ENCODE assay signal across 1 cellular context in the genomic region with DNA sequence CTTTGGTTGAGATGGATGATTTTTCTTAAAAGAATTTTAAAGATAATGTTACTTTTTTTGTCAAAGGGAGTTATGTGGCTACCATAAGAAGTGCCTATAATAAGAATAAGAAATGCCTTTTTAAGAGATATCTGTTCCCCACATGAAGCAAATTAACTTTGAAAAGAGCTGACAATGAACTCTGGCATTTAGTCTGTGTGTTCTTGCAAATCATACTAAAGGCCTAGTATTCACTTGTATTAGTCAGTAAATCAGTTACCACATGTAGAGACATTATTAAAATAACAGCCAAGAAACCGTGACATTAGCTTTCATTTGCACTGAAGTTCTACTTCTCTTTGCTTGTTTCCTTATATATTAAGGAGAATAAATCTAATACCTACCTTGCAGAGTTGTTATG.
TF ChIP-seq lines count a peak whose summit lies in the region.

No MANE protein-coding gene starts in this region.

TF ChIP-seq in H1, 55 proteins besides CTCF, POLR2A, EP300 and RAD21 (continued from another document):
- TF ChIP-seq, protein P1, sequence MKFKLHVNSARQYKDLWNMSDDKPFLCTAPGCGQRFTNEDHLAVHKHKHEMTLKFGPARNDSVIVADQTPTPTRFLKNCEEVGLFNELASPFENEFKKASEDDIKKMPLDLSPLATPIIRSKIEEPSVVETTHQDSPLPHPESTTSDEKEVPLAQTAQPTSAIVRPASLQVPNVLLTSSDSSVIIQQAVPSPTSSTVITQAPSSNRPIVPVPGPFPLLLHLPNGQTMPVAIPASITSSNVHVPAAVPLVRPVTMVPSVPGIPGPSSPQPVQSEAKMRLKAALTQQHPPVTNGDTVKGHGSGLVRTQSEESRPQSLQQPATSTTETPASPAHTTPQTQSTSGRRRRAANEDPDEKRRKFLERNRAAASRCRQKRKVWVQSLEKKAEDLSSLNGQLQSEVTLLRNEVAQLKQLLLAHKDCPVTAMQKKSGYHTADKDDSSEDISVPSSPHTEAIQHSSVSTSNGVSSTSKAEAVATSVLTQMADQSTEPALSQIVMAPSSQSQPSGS (IDR thresholded peaks at IDR 0.05; ENCODE audit: low read length) = no peak
- TF ChIP-seq SP2 (IDR thresholded peaks at IDR 0.05; ENCODE audit: low read length) (no peak), RFX5 (IDR thresholded peaks at IDR 0.05; ENCODE audit: borderline replicate concordance, low read depth, low read length) (no peak), RBBP5 (IDR thresholded peaks at IDR 0.05; ENCODE audit: borderline replicate concordance, low read depth, low read length) (no peak), KDM5A (IDR thresholded peaks at IDR 0.05; ENCODE audit: low read length) (no peak), SIRT6 (IDR thresholded peaks at IDR 0.05; ENCODE audit: low read length) (no peak), ASH2L (IDR thresholded peaks at IDR 0.05; ENCODE audit: low read length) (no peak), KDM4A (IDR thresholded peaks at IDR 0.05; ENCODE audit: low read depth, low read length, severe bottlenecking) (no peak)
- TF ChIP-seq, protein P2, sequence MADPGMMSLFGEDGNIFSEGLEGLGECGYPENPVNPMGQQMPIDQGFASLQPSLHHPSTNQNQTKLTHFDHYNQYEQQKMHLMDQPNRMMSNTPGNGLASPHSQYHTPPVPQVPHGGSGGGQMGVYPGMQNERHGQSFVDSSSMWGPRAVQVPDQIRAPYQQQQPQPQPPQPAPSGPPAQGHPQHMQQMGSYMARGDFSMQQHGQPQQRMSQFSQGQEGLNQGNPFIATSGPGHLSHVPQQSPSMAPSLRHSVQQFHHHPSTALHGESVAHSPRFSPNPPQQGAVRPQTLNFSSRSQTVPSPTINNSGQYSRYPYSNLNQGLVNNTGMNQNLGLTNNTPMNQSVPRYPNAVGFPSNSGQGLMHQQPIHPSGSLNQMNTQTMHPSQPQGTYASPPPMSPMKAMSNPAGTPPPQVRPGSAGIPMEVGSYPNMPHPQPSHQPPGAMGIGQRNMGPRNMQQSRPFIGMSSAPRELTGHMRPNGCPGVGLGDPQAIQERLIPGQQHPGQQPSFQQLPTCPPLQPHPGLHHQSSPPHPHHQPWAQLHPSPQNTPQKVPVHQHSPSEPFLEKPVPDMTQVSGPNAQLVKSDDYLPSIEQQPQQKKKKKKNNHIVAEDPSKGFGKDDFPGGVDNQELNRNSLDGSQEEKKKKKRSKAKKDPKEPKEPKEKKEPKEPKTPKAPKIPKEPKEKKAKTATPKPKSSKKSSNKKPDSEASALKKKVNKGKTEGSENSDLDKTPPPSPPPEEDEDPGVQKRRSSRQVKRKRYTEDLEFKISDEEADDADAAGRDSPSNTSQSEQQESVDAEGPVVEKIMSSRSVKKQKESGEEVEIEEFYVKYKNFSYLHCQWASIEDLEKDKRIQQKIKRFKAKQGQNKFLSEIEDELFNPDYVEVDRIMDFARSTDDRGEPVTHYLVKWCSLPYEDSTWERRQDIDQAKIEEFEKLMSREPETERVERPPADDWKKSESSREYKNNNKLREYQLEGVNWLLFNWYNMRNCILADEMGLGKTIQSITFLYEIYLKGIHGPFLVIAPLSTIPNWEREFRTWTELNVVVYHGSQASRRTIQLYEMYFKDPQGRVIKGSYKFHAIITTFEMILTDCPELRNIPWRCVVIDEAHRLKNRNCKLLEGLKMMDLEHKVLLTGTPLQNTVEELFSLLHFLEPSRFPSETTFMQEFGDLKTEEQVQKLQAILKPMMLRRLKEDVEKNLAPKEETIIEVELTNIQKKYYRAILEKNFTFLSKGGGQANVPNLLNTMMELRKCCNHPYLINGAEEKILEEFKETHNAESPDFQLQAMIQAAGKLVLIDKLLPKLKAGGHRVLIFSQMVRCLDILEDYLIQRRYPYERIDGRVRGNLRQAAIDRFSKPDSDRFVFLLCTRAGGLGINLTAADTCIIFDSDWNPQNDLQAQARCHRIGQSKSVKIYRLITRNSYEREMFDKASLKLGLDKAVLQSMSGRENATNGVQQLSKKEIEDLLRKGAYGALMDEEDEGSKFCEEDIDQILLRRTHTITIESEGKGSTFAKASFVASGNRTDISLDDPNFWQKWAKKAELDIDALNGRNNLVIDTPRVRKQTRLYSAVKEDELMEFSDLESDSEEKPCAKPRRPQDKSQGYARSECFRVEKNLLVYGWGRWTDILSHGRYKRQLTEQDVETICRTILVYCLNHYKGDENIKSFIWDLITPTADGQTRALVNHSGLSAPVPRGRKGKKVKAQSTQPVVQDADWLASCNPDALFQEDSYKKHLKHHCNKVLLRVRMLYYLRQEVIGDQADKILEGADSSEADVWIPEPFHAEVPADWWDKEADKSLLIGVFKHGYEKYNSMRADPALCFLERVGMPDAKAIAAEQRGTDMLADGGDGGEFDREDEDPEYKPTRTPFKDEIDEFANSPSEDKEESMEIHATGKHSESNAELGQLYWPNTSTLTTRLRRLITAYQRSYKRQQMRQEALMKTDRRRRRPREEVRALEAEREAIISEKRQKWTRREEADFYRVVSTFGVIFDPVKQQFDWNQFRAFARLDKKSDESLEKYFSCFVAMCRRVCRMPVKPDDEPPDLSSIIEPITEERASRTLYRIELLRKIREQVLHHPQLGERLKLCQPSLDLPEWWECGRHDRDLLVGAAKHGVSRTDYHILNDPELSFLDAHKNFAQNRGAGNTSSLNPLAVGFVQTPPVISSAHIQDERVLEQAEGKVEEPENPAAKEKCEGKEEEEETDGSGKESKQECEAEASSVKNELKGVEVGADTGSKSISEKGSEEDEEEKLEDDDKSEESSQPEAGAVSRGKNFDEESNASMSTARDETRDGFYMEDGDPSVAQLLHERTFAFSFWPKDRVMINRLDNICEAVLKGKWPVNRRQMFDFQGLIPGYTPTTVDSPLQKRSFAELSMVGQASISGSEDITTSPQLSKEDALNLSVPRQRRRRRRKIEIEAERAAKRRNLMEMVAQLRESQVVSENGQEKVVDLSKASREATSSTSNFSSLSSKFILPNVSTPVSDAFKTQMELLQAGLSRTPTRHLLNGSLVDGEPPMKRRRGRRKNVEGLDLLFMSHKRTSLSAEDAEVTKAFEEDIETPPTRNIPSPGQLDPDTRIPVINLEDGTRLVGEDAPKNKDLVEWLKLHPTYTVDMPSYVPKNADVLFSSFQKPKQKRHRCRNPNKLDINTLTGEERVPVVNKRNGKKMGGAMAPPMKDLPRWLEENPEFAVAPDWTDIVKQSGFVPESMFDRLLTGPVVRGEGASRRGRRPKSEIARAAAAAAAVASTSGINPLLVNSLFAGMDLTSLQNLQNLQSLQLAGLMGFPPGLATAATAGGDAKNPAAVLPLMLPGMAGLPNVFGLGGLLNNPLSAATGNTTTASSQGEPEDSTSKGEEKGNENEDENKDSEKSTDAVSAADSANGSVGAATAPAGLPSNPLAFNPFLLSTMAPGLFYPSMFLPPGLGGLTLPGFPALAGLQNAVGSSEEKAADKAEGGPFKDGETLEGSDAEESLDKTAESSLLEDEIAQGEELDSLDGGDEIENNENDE (IDR thresholded peaks at IDR 0.05; ENCODE audit: insufficient replicate concordance, low read length) = no peak
TF ChIP-seq in H1: peak in this region for 0.
